ENCODE assay signal across 11 cellular contexts in the genomic region with DNA sequence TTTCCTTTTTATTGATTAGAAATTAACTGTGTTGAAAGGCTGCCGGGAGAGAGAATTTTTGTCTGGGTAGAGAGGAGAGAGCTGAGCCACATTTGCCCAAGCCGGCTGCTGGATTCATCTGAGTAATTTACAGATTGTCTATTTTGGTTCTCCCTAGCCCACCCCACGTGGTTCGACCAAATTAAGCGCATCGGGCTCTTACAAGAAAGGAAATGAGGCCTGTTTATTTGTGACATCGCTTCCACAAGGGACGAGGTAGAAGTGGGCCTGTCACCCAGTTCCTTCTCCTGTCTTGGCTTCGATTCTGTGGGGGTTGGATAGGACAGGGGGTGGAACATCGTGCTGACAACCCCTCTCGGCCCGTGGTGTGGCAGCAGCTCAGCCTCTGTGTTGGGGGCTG. TPM values are rescaled to one million over a fixed set of nuclear protein-coding genes. Genes with fewer than 3 reads are reported as not detected.
A peak's percentile ranks its signal among the peaks of the same experiment; 100 is the strongest.
DNase-seq lines count a peak whose midpoint lies in the region; ATAC-seq and TF ChIP-seq lines count a peak whose summit lies in the region.
"Had no signal": no experiment of that assay in that cellular context is flagged by ENCODE, and none has a peak within 500 bp of the region (broad histone marks: within the 10 kb centered on the region; RNA-seq: fewer than 3 reads in every experiment).

No MANE protein-coding gene starts in this region.

- H3K9ac ChIP-seq in OCI-LY3 (ENCODE audit: low read length), result peak overlapping the region; percentile 84

- peak overlapping the region; percentile 70; the same call in 1 of the 2 replicates for H2AFZ ChIP-seq in OCI-LY3 (ENCODE audit: low read depth, low read length)
- H2AFZ ChIP-seq: hepatocyte had no signal

- no peak for DNase-seq in stimulated activated naive CD8-positive, alpha-beta T cell treated with anti-CD3 and anti-CD28 coated beads, Interleukin-15, Interleukin-2, amounts not matched to agents 100 U/mL and 50 U/mL, for 24 hours
- no peak for DNase-seq in hepatic stellate cell (ENCODE audit: low spot score)
- DNase-seq in BE2C, result no peak
- no peak for DNase-seq in NCI-H2227 treated with DMSO at 0.1 percent for 48 hours (lab: John Stamatoyannopoulos, UW)
- no peak for DNase-seq in NCI-H446 treated with DMSO at 0.1 percent for 48 hours (lab: John Stamatoyannopoulos, UW)
- DNase-seq: ACHN, cerebellar nuclear complex had no signal

- H3K36me3 Mint-ChIP-seq in stimulated activated naive CD8-positive, alpha-beta T cell treated with anti-CD3 and anti-CD28 coated beads, Interleukin-15, Interleukin-2, amounts not matched to agents 100 ng/mL and 50 ng/mL, for 24 hours (ENCODE audit: low read depth), result no peaks in the 10 kb centered on the region

- H3K27ac Mint-ChIP-seq in stimulated activated naive CD8-positive, alpha-beta T cell treated with anti-CD3 and anti-CD28 coated beads, Interleukin-15, Interleukin-2, amounts not matched to agents 100 ng/mL and 50 ng/mL, for 24 hours, result peak overlapping the region; percentile 69

- H3K4me3 ChIP-seq in OCI-LY3 (ENCODE audit: low read length) (peak overlapping the region; percentile 70), BE2C (ENCODE audit: low read depth, low read length) (no peak overlapping the region)
- H3K4me3 ChIP-seq: hepatocyte had no signal

- no peaks in the 10 kb centered on the region for H3K27me3 Mint-ChIP-seq in stimulated activated naive CD8-positive, alpha-beta T cell treated with anti-CD3 and anti-CD28 coated beads, Interleukin-15, Interleukin-2, amounts not matched to agents 100 ng/mL and 50 ng/mL, for 24 hours

- H3K27me3 ChIP-seq in OCI-LY3 (ENCODE audit: low read depth, low read length), result no peaks in the 10 kb centered on the region
- H3K27me3 ChIP-seq in BE2C, result no peaks in the 10 kb centered on the region
- H3K27me3 ChIP-seq: hepatocyte had no signal

- H3K9me3 ChIP-seq in OCI-LY3 (ENCODE audit: insufficient read depth, low read length) (peaks cover 38% of the 10 kb centered on the region), BE2C (no peaks in the 10 kb centered on the region)

- TF ChIP-seq CTCF in OCI-LY3 (IDR thresholded peaks at IDR 0.05; ENCODE audit: low read depth, low read length), result no peak
- no peak for TF ChIP-seq CTCF in BE2C (IDR thresholded peaks at IDR 0.05; ENCODE audit: low read depth, low read length)

- H3K36me3 ChIP-seq in OCI-LY3 (replicated peaks; ENCODE audit: low read depth, low read length) (peaks cover 43% of the 10 kb centered on the region), BE2C (no peaks in the 10 kb centered on the region)

- H3K79me2 ChIP-seq in OCI-LY3 (ENCODE audit: low read length), result peaks cover 10% of the 10 kb centered on the region; the same call in 1 of the 2 replicates
- H3K79me2 ChIP-seq: hepatocyte had no signal

- no peak for ATAC-seq in stimulated activated naive CD8-positive, alpha-beta T cell treated with anti-CD3 and anti-CD28 coated beads, Interleukin-15, Interleukin-2, amounts not matched to agents 100 U/mL and 50 U/mL, for 24 hours
- peak; percentile 19 for ATAC-seq in HG02973 (IDR thresholded peaks at IDR 0.05; ENCODE audit: unreplicated experiment)

- no peak overlapping the region for H3K4me3 Mint-ChIP-seq in stimulated activated naive CD8-positive, alpha-beta T cell treated with anti-CD3 and anti-CD28 coated beads, Interleukin-15, Interleukin-2, amounts not matched to agents 100 ng/mL and 50 ng/mL, for 24 hours

- no peaks in the 10 kb centered on the region for H4K20me1 ChIP-seq in OCI-LY3 (ENCODE audit: insufficient read depth, low read length)

- H3K27ac ChIP-seq in OCI-LY3 (ENCODE audit: low read length), result peak overlapping the region; percentile 98
- H3K27ac ChIP-seq: hepatocyte had no signal

- H3K4me1 ChIP-seq in OCI-LY3 (ENCODE audit: low read length) (peaks cover 50% of the 10 kb centered on the region), BE2C (no peaks in the 10 kb centered on the region)

- peaks cover 8% of the 10 kb centered on the region for H3K9me3 Mint-ChIP-seq in stimulated activated naive CD8-positive, alpha-beta T cell treated with anti-CD3 and anti-CD28 coated beads, Interleukin-15, Interleukin-2, amounts not matched to agents 100 ng/mL and 50 ng/mL, for 24 hours

- peak overlapping the region; percentile 78 for H3K4me2 ChIP-seq in OCI-LY3 (ENCODE audit: low read length)
- H3K4me2 ChIP-seq: hepatocyte had no signal

- H3K4me1 Mint-ChIP-seq in stimulated activated naive CD8-positive, alpha-beta T cell treated with anti-CD3 and anti-CD28 coated beads, Interleukin-15, Interleukin-2, amounts not matched to agents 100 ng/mL and 50 ng/mL, for 24 hours (ENCODE audit: low read depth), result no peaks in the 10 kb centered on the region

RNA-seq across cellular contexts. Expression of a gene that starts 42.9 kb away (rescaled TPM):
- polyA plus RNA-seq in BE2C (2012; ENCODE audit: insufficient read depth, insufficient read length, low read depth), result 1.5 TPM
